In genomic region chr4:42610941-42611340, GRCh38 we compare ENCODE assay signal across 24 cellular contexts. TPM values are rescaled to one million over a fixed set of nuclear protein-coding genes. Genes with fewer than 3 reads are reported as not detected.
DNase-seq lines count a peak whose midpoint lies in the region; ATAC-seq and TF ChIP-seq lines count a peak whose summit lies in the region.
"Had no signal": no experiment of that assay in that cellular context is flagged by ENCODE, and none has a peak within 500 bp of the region (broad histone marks: within the 10 kb centered on the region; RNA-seq: fewer than 3 reads in every experiment).

No MANE protein-coding gene starts in this region.

- H3K27me3 ChIP-seq in heart right ventricle, result no peaks in the 10 kb centered on the region
- H3K27me3 ChIP-seq in mesendoderm (ENCODE audit: insufficient read depth, low read length, poor library complexity), result no peaks in the 10 kb centered on the region
- H3K27me3 ChIP-seq: BLaER1 treated with 17β-estradiol and CSF1 and Interleukin-3, amounts not matched to agents 10 nM and 100 nM; SJCRH30 had no signal

- peak; percentile 85 for ATAC-seq in Right ventricle myocardium inferior
- ATAC-seq in heart right ventricle, result peak; percentile 30 to 91 (median 66)
- no peak for ATAC-seq in HG03439 (IDR thresholded peaks at IDR 0.05; ENCODE audit: unreplicated experiment)
- ATAC-seq: HepG2, Panc1 had no signal

- DNase-seq in Right ventricle myocardium inferior (ENCODE audit: missing footprints) (no peak), cardiac septum (ENCODE audit: low spot score) (no peak), NCI-H345 treated with DMSO at 0.1 percent for 48 hours (lab: John Stamatoyannopoulos, UW; ENCODE audit: unreplicated experiment) (peak; percentile 70), heart right ventricle (no peak), mesendoderm (peak; percentile 91), activated gamma-delta T cell treated with Interleukin-2 at 50 U/mL for 16 hours (no peak), NCI-H226 (no peak)
- DNase-seq: 8988T; Caco-2; CD4-positive, alpha-beta memory T cell; DMS 273 treated with DMSO at 0.1 percent for 48 hours; DMS79 treated with DMSO at 0.1 percent for 48 hours; KG1; NCI-H1092 treated with DMSO at 0.1 percent for 48 hours; NCI-H146; NCI-H2081; NCI-H510A treated with DMSO at 0.1 percent for 48 hours; NCI-H748 treated with DMSO at 0.1 percent for 48 hours; SJCRH30 had no signal

- no peak overlapping the region for H2BK120ac ChIP-seq in mesendoderm (ENCODE audit: low read depth, low read length)

- no peak overlapping the region for H4K5ac ChIP-seq in mesendoderm (ENCODE audit: low read length)

- H3K36me3 ChIP-seq in heart right ventricle, result peaks cover 0 to 13% (median 0%) of the 10 kb centered on the region in 9 donors
- no peaks in the 10 kb centered on the region for H3K36me3 ChIP-seq in mesendoderm (ENCODE audit: control insufficient read depth, insufficient read depth, low read length)
- H3K36me3 ChIP-seq: SJCRH30 had no signal

- H3K4me3 ChIP-seq in heart right ventricle (no peak overlapping the region), mesendoderm (ENCODE audit: low read length) (no peak overlapping the region)
- H3K4me3 ChIP-seq: BLaER1 treated with 17β-estradiol and CSF1 and Interleukin-3, amounts not matched to agents 10 nM and 100 nM; SJCRH30 had no signal

- no peak for TF ChIP-seq CTCF in heart right ventricle (IDR thresholded peaks at IDR 0.05)

- H3K9ac ChIP-seq in mesendoderm (ENCODE audit: low read length), result no peak overlapping the region
- H3K9ac ChIP-seq: BLaER1 treated with 17β-estradiol and CSF1 and Interleukin-3, amounts not matched to agents 10 nM and 100 nM had no signal

- no peak overlapping the region for H3K4ac ChIP-seq in mesendoderm (ENCODE audit: low read depth, low read length)

- H3K4me2 ChIP-seq in mesendoderm (ENCODE audit: low read length), result no peak overlapping the region
- H3K4me2 ChIP-seq: BLaER1 treated with 17β-estradiol and CSF1 and Interleukin-3, amounts not matched to agents 10 nM and 100 nM had no signal

- no peak overlapping the region for H3K23ac ChIP-seq in mesendoderm (ENCODE audit: low read length)

- H3K27ac ChIP-seq in heart right ventricle (peak overlapping the region in 5 of 10 donors; percentile 36 to 61 (median 56)), mesendoderm (ENCODE audit: low read depth, low read length) (no peak overlapping the region)
- H3K27ac ChIP-seq: BLaER1 treated with 17β-estradiol and CSF1 and Interleukin-3, amounts not matched to agents 10 nM and 100 nM; HL-60; SJCRH30 had no signal

- no peak overlapping the region for H2AK5ac ChIP-seq in mesendoderm (ENCODE audit: low read length)

- H3K4me1 ChIP-seq in heart right ventricle (peaks cover 0 to 66% (median 14%) of the 10 kb centered on the region in 9 donors), mesendoderm (ENCODE audit: control insufficient read depth, low read depth, low read length) (peaks cover 2% of the 10 kb centered on the region)
- H3K4me1 ChIP-seq: BLaER1 treated with 17β-estradiol and CSF1 and Interleukin-3, amounts not matched to agents 10 nM and 100 nM; Caco-2; SJCRH30 had no signal

- no peak overlapping the region for H2BK5ac ChIP-seq in mesendoderm (ENCODE audit: low read length)

- intact Hi-C loops in Right ventricle myocardium inferior (cut with DNase I), result no loop called here
- intact Hi-C loops in cardiac septum (cut with DNase I), result no loop called here
- intact Hi-C loops in heart right ventricle (cut with DNase I), result loop anchor here in 1 of 10 donors (5.0 kb wide), 1 partner anchor 46 kb away; the partner anchor contains the start of gene ATP8A1

- no peaks in the 10 kb centered on the region for H3K79me1 ChIP-seq in mesendoderm (ENCODE audit: low read length)

- no peaks in the 10 kb centered on the region for H3K9me3 ChIP-seq in heart right ventricle
- H3K9me3 ChIP-seq: Caco-2, SJCRH30 had no signal

- H2BK15ac ChIP-seq in mesendoderm (replicated peaks; ENCODE audit: low read depth), result no peak overlapping the region

- H3K56ac ChIP-seq in mesendoderm (ENCODE audit: low read length), result no peak overlapping the region

- no peak overlapping the region for H3K18ac ChIP-seq in mesendoderm (ENCODE audit: low read length)

- 27 to 48% methylated on average over 4 of the region's 4 CpGs for WGBS in heart right ventricle, 2 donors
- no CpG with 5 or more reads among the region's 4 CpGs for WGBS in mesendoderm (ENCODE audit: extremely low coverage, insufficient coverage, low lambda C conversion rate)

- no peaks in the 10 kb centered on the region for H3K79me2 ChIP-seq in mesendoderm (ENCODE audit: control insufficient read depth, insufficient read depth, low read length)

- H4K8ac ChIP-seq in mesendoderm (ENCODE audit: low read depth, low read length), result no peak overlapping the region

RNA-seq across cellular contexts. Expression of gene ATP8A1, which starts 46.0 kb away (rescaled TPM):
- total RNA-seq in Right ventricle myocardium inferior (14.6 TPM), cardiac septum (22.1 TPM), heart right ventricle (10 to 100 TPM; 11.6 to 27.9 (median 18.3) TPM)
- polyA plus RNA-seq in heart right ventricle, result 10 to 100 TPM in 1 of 2 donors, 1 to 10 TPM in 1; 3.4 to 14.8 TPM
- polyA plus RNA-seq in mesendoderm (2013, experiment 1 of 2), result 1.9 TPM
- 2.3 TPM for polyA plus RNA-seq in mesendoderm (2013, experiment 2 of 2)

Comparison
In these comparisons a context has a peak if more than half of its experiments do, and no peak if none do; other contexts are left out.
1. DNase-seq: peak in NCI-H345 treated with DMSO at 0.1 percent for 48 hours (single experiment) and mesendoderm (single experiment); none in Right ventricle myocardium inferior (single experiment), cardiac septum (single experiment), heart right ventricle (0 of 2), activated gamma-delta T cell treated with Interleukin-2 at 50 U/mL for 16 hours (single experiment) and NCI-H226 (single experiment).